In the genomic region with DNA sequence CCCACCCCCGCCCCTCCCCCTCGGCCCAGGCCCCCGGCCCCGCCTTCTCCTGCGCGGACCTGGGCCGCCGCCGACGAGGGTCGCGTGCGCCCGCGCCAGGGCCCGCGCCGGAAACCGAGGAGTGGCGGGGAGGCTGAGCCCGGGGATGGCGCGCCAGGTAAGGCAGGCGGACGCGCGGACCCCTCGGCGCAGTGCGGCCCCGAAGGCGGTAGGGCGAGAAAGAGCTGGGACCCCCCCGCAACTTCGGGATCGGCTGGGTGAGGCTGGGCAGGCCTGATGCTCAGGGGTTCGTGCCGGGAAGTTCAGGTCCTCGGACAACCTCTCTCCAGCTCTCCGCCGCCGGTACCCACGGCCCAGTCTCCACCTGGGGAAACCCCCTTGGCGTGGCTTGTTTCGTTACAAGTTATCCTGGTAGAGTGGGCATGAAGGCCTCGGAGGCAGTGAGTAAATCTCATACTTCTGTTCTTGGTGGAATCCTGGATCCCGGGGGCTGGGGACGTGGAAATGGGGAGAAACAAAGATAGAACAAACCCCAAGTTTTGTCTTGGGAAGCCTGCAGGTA, we compare ENCODE assay signal across 8 cellular contexts. TPM values are rescaled to one million over a fixed set of nuclear protein-coding genes. Genes with fewer than 3 reads are reported as not detected.
A peak's percentile ranks its signal among the peaks of the same experiment; 100 is the strongest.
DNase-seq lines count a peak whose midpoint lies in the region; ATAC-seq and TF ChIP-seq lines count a peak whose summit lies in the region.

No MANE protein-coding gene starts in this region.

- TF ChIP-seq CTCF in GM06990 (IDR thresholded peaks at IDR 0.05; ENCODE audit: insufficient read depth, low read length, poor library complexity, severe bottlenecking) (no peak), HFF-Myc (IDR thresholded peaks at IDR 0.05; ENCODE audit: low read depth, low read length, missing control alignments) (no peak), natural killer cell (IDR thresholded peaks at IDR 0.05) (no peak), upper lobe of right lung (IDR thresholded peaks at IDR 0.05) (no peak)

- ATAC-seq in natural killer cell (peak; percentile 3 to 11 (median 5)), upper lobe of right lung (peak; percentile 15)

- H3K4me1 ChIP-seq in upper lobe of right lung, result peaks cover 7% of the 10 kb centered on the region

- peaks cover 10% of the 10 kb centered on the region for H3K9me3 ChIP-seq in upper lobe of right lung

- H3K36me3 Mint-ChIP-seq in dendritic cell treated with granulocyte-macrophage colony-stimulating factor and Interleukin-4, amounts not matched to agents 40 ng/mL and 50 ng/mL, for 4 days (ENCODE audit: low read depth), result peaks cover 8% of the 10 kb centered on the region
- peaks cover 11% of the 10 kb centered on the region for H3K36me3 Mint-ChIP-seq in natural killer cell

- H3K4me3 ChIP-seq in GM06990 (replicated peaks; ENCODE audit: low read depth, low read length), result peak overlapping the region; percentile 70
- peak overlapping the region; percentile 67 for H3K4me3 ChIP-seq in HFF-Myc (replicated peaks; ENCODE audit: low read depth, low read length)
- H3K4me3 ChIP-seq in upper lobe of right lung, result peak overlapping the region; percentile 61

- intact Hi-C loops in dendritic cell treated with granulocyte-macrophage colony-stimulating factor and Interleukin-4, amounts not matched to agents 40 ng/mL and 50 ng/mL, for 4 days (cut with micrococcal nuclease), result no loop called here
- intact Hi-C loops in natural killer cell (cut with micrococcal nuclease), result no loop called here
- intact Hi-C loops in upper lobe of right lung (cut with DNase I), result no loop called here

- H3K27ac Mint-ChIP-seq in dendritic cell treated with granulocyte-macrophage colony-stimulating factor and Interleukin-4, amounts not matched to agents 40 ng/mL and 50 ng/mL, for 4 days, result peak overlapping the region; percentile 46
- H3K27ac Mint-ChIP-seq in natural killer cell, result peak overlapping the region; percentile 74 to 86

- peaks cover 33% of the 10 kb centered on the region for H3K4me1 Mint-ChIP-seq in dendritic cell treated with granulocyte-macrophage colony-stimulating factor and Interleukin-4, amounts not matched to agents 40 ng/mL and 50 ng/mL, for 4 days (ENCODE audit: low read depth)
- peaks cover 25 to 36% of the 10 kb centered on the region in 2 donors for H3K4me1 Mint-ChIP-seq in natural killer cell

- H3K27me3 Mint-ChIP-seq in dendritic cell treated with granulocyte-macrophage colony-stimulating factor and Interleukin-4, amounts not matched to agents 40 ng/mL and 50 ng/mL, for 4 days, result peaks cover 22% of the 10 kb centered on the region
- no peaks in the 10 kb centered on the region for H3K27me3 Mint-ChIP-seq in natural killer cell (ENCODE audit: low read depth in 2 of 2)

- H3K4me3 Mint-ChIP-seq in dendritic cell treated with granulocyte-macrophage colony-stimulating factor and Interleukin-4, amounts not matched to agents 40 ng/mL and 50 ng/mL, for 4 days, result peak overlapping the region; percentile 77
- H3K4me3 Mint-ChIP-seq in natural killer cell, result peak overlapping the region; percentile 72

- H3K36me3 ChIP-seq in GM06990 (ENCODE audit: control insufficient read depth, insufficient read depth, low read length) (no peaks in the 10 kb centered on the region), upper lobe of right lung (no peaks in the 10 kb centered on the region)

- H3K27ac ChIP-seq in upper lobe of right lung, result peak overlapping the region; percentile 66

- peaks cover 18% of the 10 kb centered on the region for H3K9me3 Mint-ChIP-seq in dendritic cell treated with granulocyte-macrophage colony-stimulating factor and Interleukin-4, amounts not matched to agents 40 ng/mL and 50 ng/mL, for 4 days
- H3K9me3 Mint-ChIP-seq in natural killer cell, result peaks cover 3 to 8% of the 10 kb centered on the region in 2 donors

- TF ChIP-seq POLR2A in Raji (IDR thresholded peaks at IDR 0.05; ENCODE audit: insufficient read depth, low read depth, low read length), result peak; percentile 52; the same call in 1 of the 2 replicates

- DNase-seq in GM06990 (ENCODE audit: extremely low read depth, insufficient read length) (no peak), HFF-Myc (ENCODE audit: extremely low read depth, low read depth) (no peak), natural killer cell (no peak), upper lobe of right lung (peak; percentile 75), NCI-H2029 treated with DMSO at 0.1 percent for 48 hours (lab: John Stamatoyannopoulos, UW) (no peak), NCI-H774 (lab: John Stamatoyannopoulos, UW) (no peak)

- H3K27me3 ChIP-seq in GM06990 (replicated peaks; ENCODE audit: control insufficient read depth, insufficient read depth, low read length) (no peaks in the 10 kb centered on the region), upper lobe of right lung (no peaks in the 10 kb centered on the region)

RNA-seq across cellular contexts. Expression of a gene that starts 58.4 kb away (rescaled TPM):
- total RNA-seq in natural killer cell (1 to 10 TPM; 2.8 to 5.4 (median 3.7) TPM), upper lobe of right lung (35.3 TPM)
